Comparison of ENCODE assay signal across 24 cellular contexts in the genomic region with DNA sequence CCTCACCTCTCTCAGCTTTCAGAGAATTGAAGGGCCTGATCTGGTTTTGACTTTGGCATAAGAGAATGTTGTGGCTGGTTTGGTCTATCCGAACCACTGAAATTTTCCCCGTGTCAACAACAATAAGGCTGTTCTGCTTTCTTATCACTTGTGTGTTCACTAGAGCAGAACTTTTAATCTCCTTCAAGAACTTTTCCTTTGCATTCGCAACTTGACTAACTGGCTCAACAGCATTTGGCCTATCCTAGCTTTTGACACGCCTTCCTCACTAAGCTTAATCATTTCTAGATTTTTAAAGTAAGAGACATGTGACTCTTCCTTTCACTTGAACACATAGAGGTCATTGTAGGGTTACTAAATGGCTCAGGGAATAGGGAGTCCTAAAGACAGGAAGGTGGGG. TPM values are rescaled to one million over a fixed set of nuclear protein-coding genes. Genes with fewer than 3 reads are reported as not detected.
A peak's percentile ranks its signal among the peaks of the same experiment; 100 is the strongest.
DNase-seq lines count a peak whose midpoint lies in the region; ATAC-seq, FAIRE-seq and TF ChIP-seq lines count a peak whose summit lies in the region.
"Had no signal": no experiment of that assay in that cellular context is flagged by ENCODE, and none has a peak within 500 bp of the region (broad histone marks: within the 10 kb centered on the region; RNA-seq: fewer than 3 reads in every experiment).

No MANE protein-coding gene starts in this region.

- peak overlapping the region in 1 of 2 donors; percentile 10 for H3K27ac ChIP-seq in lung (ENCODE audit: low read depth in 1 of 2, low read length in 1 of 2)
- peak overlapping the region; percentile 73 for H3K27ac ChIP-seq in suprapubic skin
- H3K27ac ChIP-seq: tibial artery had no signal

- no peak for TF ChIP-seq POLR2A in suprapubic skin (IDR thresholded peaks at IDR 0.05)

- TF ChIP-seq CTCF in lung (IDR thresholded peaks at IDR 0.05; ENCODE audit: control extremely low read depth, extremely low read depth) (no peak), suprapubic skin (IDR thresholded peaks at IDR 0.05) (no peak)

- TF ChIP-seq EP300 in suprapubic skin (IDR thresholded peaks at IDR 0.05), result no peak

- peaks cover 0 to 5% of the 10 kb centered on the region in 2 donors for H3K9me3 ChIP-seq in lung (ENCODE audit: control insufficient read depth in 2 of 2, insufficient read depth in 1 of 2, low read length in 1 of 2)
- H3K9me3 ChIP-seq in suprapubic skin, result no peaks in the 10 kb centered on the region
- H3K9me3 ChIP-seq: tibial artery had no signal

- H3K4me1 ChIP-seq in lung (ENCODE audit: control insufficient read depth in 2 of 2, insufficient read depth in 2 of 2, low read length in 2 of 2) (peaks cover 0 to 3% of the 10 kb centered on the region in 2 donors), suprapubic skin (peaks cover 15% of the 10 kb centered on the region)

- H3K4me3 ChIP-seq in lung (no peak overlapping the region), suprapubic skin (no peak overlapping the region)
- H3K4me3 ChIP-seq: tibial artery had no signal

- peak; percentile 35 for ATAC-seq in lung (ENCODE audit: insufficient read depth, low FRiP score)
- no peak for ATAC-seq in HG03571 (IDR thresholded peaks at IDR 0.05; ENCODE audit: unreplicated experiment)
- no peak for ATAC-seq in stimulated activated naive CD8-positive, alpha-beta T cell treated with anti-CD3 and anti-CD28 coated beads, Interleukin-15, amount 100 ng/mL, for 72 hours

- H3K9me3 Mint-ChIP-seq in stimulated activated naive CD8-positive, alpha-beta T cell treated with anti-CD3 and anti-CD28 coated beads, Interleukin-15, amount 100 ng/mL, for 72 hours, result no peaks in the 10 kb centered on the region

- no peaks in the 10 kb centered on the region for H3K4me1 Mint-ChIP-seq in stimulated activated naive CD8-positive, alpha-beta T cell treated with anti-CD3 and anti-CD28 coated beads, Interleukin-15, amount 100 ng/mL, for 72 hours

- H3K4me3 Mint-ChIP-seq in stimulated activated naive CD8-positive, alpha-beta T cell treated with anti-CD3 and anti-CD28 coated beads, Interleukin-15, amount 100 ng/mL, for 72 hours, result no peak overlapping the region

- H3K27me3 Mint-ChIP-seq in stimulated activated naive CD8-positive, alpha-beta T cell treated with anti-CD3 and anti-CD28 coated beads, Interleukin-15, amount 100 ng/mL, for 72 hours, result peaks cover 36% of the 10 kb centered on the region

- H3K27me3 ChIP-seq in lung (ENCODE audit: control insufficient read depth, insufficient read depth) (no peaks in the 10 kb centered on the region), suprapubic skin (peaks cover 7% of the 10 kb centered on the region)

- FAIRE-seq in colon (lab: Jason Lieb, UNC), result peak; percentile 47
- FAIRE-seq: islet of Langerhans had no signal

- H3K36me3 ChIP-seq in lung (ENCODE audit: control insufficient read depth in 2 of 2, insufficient read depth in 2 of 2, low read length in 2 of 2) (no peaks in the 10 kb centered on the region), suprapubic skin (no peaks in the 10 kb centered on the region)
- H3K36me3 ChIP-seq: tibial artery had no signal

- 69 to 89% methylated on average over 4 of the region's 4 CpGs for WGBS in lung, 2 donors
- 48% methylated on average over 4 of the region's 4 CpGs for WGBS in suprapubic skin

- DNase-seq in HT-29 (ENCODE audit: low spot score), result peak; percentile 86
- DNase-seq in lung (ENCODE audit: low spot score), result peak; percentile 54
- DNase-seq in suprapubic skin (ENCODE audit: low spot score in 2 of 2), result no peak
- no peak for DNase-seq in cerebellum (ENCODE audit: low spot score)
- DNase-seq in stimulated activated naive CD8-positive, alpha-beta T cell treated with anti-CD3 and anti-CD28 coated beads, Interleukin-15, amount 100 ng/mL, for 72 hours, result no peak
- no peak for DNase-seq in NCI-H526 treated with DMSO at 0.1 percent for 48 hours (lab: John Stamatoyannopoulos, UW)
- DNase-seq: activated naive CD4-positive, alpha-beta T cell; amygdala; COR-L47; GOT3; hippocampal formation; Karpas-422; midbrain; NCI-H1105 treated with DMSO at 0.1 percent for 48 hours; NCI-H510A treated with DMSO at 0.1 percent for 48 hours; SHP77 treated with DMSO at 0.1 percent for 48 hours; T-helper 1 cell; tibial artery had no signal

- no peak overlapping the region for H3K27ac Mint-ChIP-seq in stimulated activated naive CD8-positive, alpha-beta T cell treated with anti-CD3 and anti-CD28 coated beads, Interleukin-15, amount 100 ng/mL, for 72 hours

RNA-seq across cellular contexts. Expression of a gene that starts 25.9 kb away (rescaled TPM):
- not detected in 2 replicates for total RNA-seq in HT-29 (2014; rRNA removed; shearing (Covaris generic))
- total RNA-seq in lung (not detected), suprapubic skin (not detected), cerebellum (not detected)
- not detected for polyA plus RNA-seq in lung
- total RNA-seq: chondrocyte, fibroblast of villous mesenchyme, G401 had no signal

RNA-seq across cellular contexts. Expression of a gene that starts 31.2 kb away (rescaled TPM):
- total RNA-seq in HT-29 (2014; rRNA removed; shearing (Covaris generic)), result 0.57 and 4.0 TPM in 2 replicates
- 10 to 100 TPM; 14.0 to 16.3 TPM for total RNA-seq in lung
- polyA plus RNA-seq in lung, result 10 to 100 TPM; 19.6 to 27.5 TPM
- 10 to 100 TPM; 19.3 to 46.9 (median 27.1) TPM for total RNA-seq in suprapubic skin
- 1.5 TPM for total RNA-seq in cerebellum

RNA-seq across cellular contexts. Expression of a gene that starts 35.4 kb away (rescaled TPM):
- 6.6 and 8.7 TPM in 2 replicates for total RNA-seq in HT-29 (2014; rRNA removed; shearing (Covaris generic))
- total RNA-seq in lung (10 to 100 TPM; 14.5 to 51.9 TPM), suprapubic skin (10 to 100 TPM; 43.9 to 84.2 (median 66.2) TPM), cerebellum (2.6 TPM)
- 10 to 100 TPM; 28.4 to 28.8 TPM for polyA plus RNA-seq in lung

RNA-seq across cellular contexts. Expression of a gene that starts 48.4 kb away (rescaled TPM):
- total RNA-seq in HT-29 (2014; rRNA removed; shearing (Covaris generic)), result not detected in 2 replicates
- not detected for total RNA-seq in lung
- polyA plus RNA-seq in lung, result under 1 TPM in 1 of 2 donors, not detected in 1; 0.09 TPM
- total RNA-seq in suprapubic skin, result not detected
- total RNA-seq in cerebellum, result not detected
- total RNA-seq: chondrocyte, fibroblast of villous mesenchyme, G401 had no signal

Comparison
In these comparisons a context has a peak if more than half of its experiments do, and no peak if none do; other contexts are left out.
1. DNase-seq: peak in HT-29 (single experiment) and lung (single experiment); none in suprapubic skin (0 of 2), cerebellum (single experiment), stimulated activated naive CD8-positive, alpha-beta T cell treated with anti-CD3 and anti-CD28 coated beads, Interleukin-15, amount 100 ng/mL, for 72 hours (0 of 2) and NCI-H526 treated with DMSO at 0.1 percent for 48 hours (single experiment).